14 cellular contexts compared by ENCODE assay signal in genomic region chr3:80050826-80051601, GRCh38.
"Had no signal": no experiment of that assay in that cellular context is flagged by ENCODE, and none has a peak within 500 bp of the region (broad histone marks: within the 10 kb centered on the region; RNA-seq: fewer than 3 reads in every experiment).

No MANE protein-coding gene starts in this region.

- H3K9me3 ChIP-seq: mucosa of descending colon, suprapubic skin had no signal

- H3K27me3 ChIP-seq: hepatocyte, suprapubic skin had no signal

- FAIRE-seq: astrocyte, endometrium, small intestine, urothelium cell line had no signal

- DNase-seq: activated CD4-positive, alpha-beta T cell treated with anti-CD3 and anti-CD28 coated beads, Interleukin-2, amount 10 ng/mL, durations not matched to agents 7 days and 5 days; activated naive CD4-positive, alpha-beta T cell treated with Interleukin-2 at 50 U/mL for 16 hours; islet precursor cell; naive thymus-derived CD4-positive, alpha-beta T cell; small intestine; stimulated activated CD4-positive, alpha-beta T cell treated with anti-CD3 and anti-CD28 coated beads, Interleukin-4, amount 100 ng/mL, for 24 hours; stimulated activated naive CD4-positive, alpha-beta T cell treated with Interleukin-2 at 50 U/mL for 16 hours had no signal

- H3K4me3 ChIP-seq: hepatocyte, mucosa of descending colon, suprapubic skin had no signal

- H3K4me1 ChIP-seq: suprapubic skin had no signal

- ATAC-seq: left lobe of liver; mucosa of descending colon; naive thymus-derived CD4-positive, alpha-beta T cell had no signal

- H3K36me3 ChIP-seq: suprapubic skin had no signal

- H3K27ac ChIP-seq: hepatocyte, suprapubic skin had no signal
